8 cellular contexts compared by ENCODE assay signal in the genomic region with DNA sequence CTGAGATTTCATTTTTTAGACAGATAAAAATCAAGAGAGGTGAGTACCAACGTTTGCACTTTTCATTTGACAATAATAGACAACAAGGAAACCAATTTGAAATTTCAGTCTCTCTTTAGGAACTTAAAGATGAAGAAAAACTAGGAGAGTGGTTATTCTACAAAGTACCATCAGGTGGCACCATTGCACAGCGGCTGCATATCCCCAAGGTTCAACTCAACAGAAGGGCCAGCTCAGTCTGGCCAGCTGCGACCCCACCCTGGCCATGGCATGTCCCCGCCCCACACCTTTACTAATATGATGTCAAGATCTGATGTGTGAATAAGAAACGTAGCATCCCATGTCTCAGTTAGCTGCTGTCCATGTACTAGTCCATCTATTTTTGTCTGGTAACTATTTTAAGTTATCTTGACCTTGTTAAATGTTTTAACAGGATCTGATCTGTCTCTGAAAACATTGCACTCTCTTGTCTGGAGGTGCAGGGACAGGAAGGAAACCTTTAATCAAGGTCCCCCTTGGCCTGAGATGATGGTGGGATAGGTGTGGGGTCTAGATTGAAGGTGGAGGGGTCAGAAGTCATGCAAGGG.
DNase-seq lines count a peak whose midpoint lies in the region; ATAC-seq and TF ChIP-seq lines count a peak whose summit lies in the region.

No MANE protein-coding gene starts in this region.

- H4K20me1 ChIP-seq in KMS-11 (ENCODE audit: insufficient read depth), result no peaks in the 10 kb centered on the region

- no peaks in the 10 kb centered on the region for H3K27me3 ChIP-seq in KMS-11 (ENCODE audit: insufficient read depth, low read depth)

- H3K4me3 ChIP-seq in KMS-11 (IDR thresholded peaks at IDR 0.05; ENCODE audit: insufficient read depth, low read depth, low read length), result no peak overlapping the region

- no peak overlapping the region for H3K27ac ChIP-seq in KMS-11
- no peak overlapping the region for H3K27ac ChIP-seq in RWPE1

- no peak for ATAC-seq in activated CD4-positive, CD25-positive, alpha-beta regulatory T cell treated with anti-CD3 and anti-CD28 coated beads, Interleukin-2, amount 50 U/mL, for 24 hours

- H3K4me1 ChIP-seq in KMS-11 (ENCODE audit: low read depth, poor library complexity, severe bottlenecking), result no peaks in the 10 kb centered on the region

- H3K36me3 ChIP-seq in KMS-11 (ENCODE audit: insufficient read depth), result no peaks in the 10 kb centered on the region

- H3K4me2 ChIP-seq in KMS-11, result no peak overlapping the region

- no peaks in the 10 kb centered on the region for H3K79me2 ChIP-seq in KMS-11 (ENCODE audit: insufficient read depth, low read depth)

- CTCF ChIA-PET in RWPE1 (lab: Yijun Ruan, JAX), result interaction anchor here (0.6 to 6.5 kb wide), 26 partner anchors 8 to 850 kb away, joined by 3 to 121 read pairs (median 4); a partner anchor contains a TSS

- DNase-seq in NCI-H2107 treated with DMSO at 0.1 percent for 48 hours (lab: John Stamatoyannopoulos, UW; ENCODE audit: unreplicated experiment), result peak; percentile 38
- no peak for DNase-seq in NCI-H2107 (lab: John Stamatoyannopoulos, UW)
- peak; percentile 51 for DNase-seq in RWPE1 (ENCODE audit: low spot score)
- peak; percentile 67 for DNase-seq in cerebellar cortex (ENCODE audit: low spot score)
- peak; percentile 74 for DNase-seq in left kidney (ENCODE audit: low read depth, low spot score)
- peak; percentile 12 for DNase-seq in stimulated activated naive CD4-positive, alpha-beta T cell treated with Interleukin-2 at 50 U/mL for 16 hours (lab: John Stamatoyannopoulos, UW)

- TF ChIP-seq CTCF in KMS-11 (conservative IDR thresholded peaks at IDR 0.05; ENCODE audit: low read depth, low read length) (peak; percentile 89), RWPE1 (conservative IDR thresholded peaks at IDR 0.05; ENCODE audit: low read depth) (peak; percentile 96)

- H3K9ac ChIP-seq in KMS-11, result no peak overlapping the region

- POLR2A ChIA-PET in RWPE1 (lab: Yijun Ruan, JAX; ENCODE audit: low non-redundant PET), result no interaction called here

- H2AFZ ChIP-seq in KMS-11 (ENCODE audit: low read depth), result 0 out of 2 replicates have a peak overlapping the region, but pooled peaks have one; percentile 24
